In the genomic region with DNA sequence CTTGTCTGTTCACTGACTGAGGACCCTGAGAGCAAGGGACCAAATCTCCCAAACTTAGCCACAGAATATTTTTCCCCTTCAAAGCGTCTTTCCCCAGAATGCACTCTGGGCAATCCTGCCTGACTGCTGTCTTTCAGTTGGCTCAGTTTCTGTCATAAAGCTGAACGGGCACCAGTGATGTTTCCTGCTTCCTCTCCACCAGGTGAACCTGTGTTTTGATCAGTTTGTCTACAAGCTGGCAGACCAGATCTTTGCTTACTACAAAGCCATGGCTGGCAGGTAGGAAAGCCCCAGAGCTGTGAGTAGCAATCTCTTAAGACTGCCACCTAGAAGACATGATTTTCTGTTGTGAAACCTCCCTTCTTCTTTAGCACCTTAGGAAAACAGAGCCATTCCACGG, we compare ENCODE assay signal across 11 cellular contexts.
DNase-seq lines count a peak whose midpoint lies in the region; ATAC-seq lines count a peak whose summit lies in the region.
"Had no signal": no experiment of that assay in that cellular context is flagged by ENCODE, and none has a peak within 500 bp of the region (broad histone marks: within the 10 kb centered on the region; RNA-seq: fewer than 3 reads in every experiment).

No MANE protein-coding gene starts in this region.

- ATAC-seq in activated CD4-positive, alpha-beta T cell treated with anti-CD3 and anti-CD28 coated beads for 36 hours, result peak; percentile 24
- no peak for ATAC-seq in activated naive CD8-positive, alpha-beta T cell treated with anti-CD3 and anti-CD28 coated beads, Interleukin-2, amount 50 U/mL, for 24 hours
- peak; percentile 83 to 90 for ATAC-seq in naive thymus-derived CD8-positive, alpha-beta T cell

- CTCF ChIA-PET in activated CD4-positive, alpha-beta T cell treated with anti-CD3 and anti-CD28 coated beads for 36 hours (lab: Charles Lee), result interaction anchor here (0.7 to 8.5 kb wide), 47 partner anchors 8 to 1120 kb away, joined by 3 to 117 read pairs (median 4); partner anchors contain the start of gene LSM11

- POLR2A ChIA-PET in activated CD4-positive, alpha-beta T cell treated with anti-CD3 and anti-CD28 coated beads for 36 hours (lab: Charles Lee), result no interaction called here
- POLR2A ChIA-PET in naive thymus-derived CD8-positive, alpha-beta T cell (lab: Charles Lee), result interaction anchor here (0.6 to 1.9 kb wide), 8 partner anchors 9 to 416 kb away, joined by 3 to 9 read pairs (median 4); partner anchors contain the start of gene LSM11

- peaks cover 50% of the 10 kb centered on the region for H3K4me1 Mint-ChIP-seq in activated CD4-positive, alpha-beta T cell treated with anti-CD3 and anti-CD28 coated beads for 36 hours
- peaks cover 52% of the 10 kb centered on the region for H3K4me1 Mint-ChIP-seq in activated naive CD8-positive, alpha-beta T cell treated with anti-CD3 and anti-CD28 coated beads, Interleukin-2, amount 50 U/mL, for 24 hours
- peaks cover 19 to 39% (median 31%) of the 10 kb centered on the region in 4 donors for H3K4me1 Mint-ChIP-seq in naive thymus-derived CD8-positive, alpha-beta T cell

- no peak for DNase-seq in activated CD4-positive, alpha-beta T cell treated with anti-CD3 and anti-CD28 coated beads for 36 hours
- DNase-seq in activated CD4-positive, alpha-beta T cell treated with anti-CD3 and anti-CD28 coated beads, Interleukin-2, amount 50 U/mL, for 48 hours, result no peak
- DNase-seq in Jurkat, Clone E6-1 (ENCODE audit: low read depth, low spot score), result peak; percentile 45
- DNase-seq in activated naive CD8-positive, alpha-beta T cell treated with anti-CD3 and anti-CD28 coated beads, Interleukin-2, amount 50 U/mL, for 24 hours, result no peak
- peak in 7 of 10 donors; percentile 12 to 65 (median 39) for DNase-seq in naive thymus-derived CD8-positive, alpha-beta T cell
- DNase-seq in NCI-H1092 (lab: John Stamatoyannopoulos, UW) (no peak), occipital lobe (lab: John Stamatoyannopoulos, UW) (no peak), NCI-H2081 (lab: John Stamatoyannopoulos, UW) (no peak)
- DNase-seq: upper lobe of right lung had no signal

- no peak overlapping the region for H3K4me3 ChIP-seq in Jurkat, Clone E6-1 (ENCODE audit: low read length)
- H3K4me3 ChIP-seq: skin epidermis had no signal

- H3K9me3 Mint-ChIP-seq in activated CD4-positive, alpha-beta T cell treated with anti-CD3 and anti-CD28 coated beads for 36 hours (ENCODE audit: low read depth), result no peaks in the 10 kb centered on the region
- no peaks in the 10 kb centered on the region for H3K9me3 Mint-ChIP-seq in activated naive CD8-positive, alpha-beta T cell treated with anti-CD3 and anti-CD28 coated beads, Interleukin-2, amount 50 U/mL, for 24 hours
- no peaks in the 10 kb centered on the region for H3K9me3 Mint-ChIP-seq in naive thymus-derived CD8-positive, alpha-beta T cell
- H3K9me3 Mint-ChIP-seq: activated T-cell treated with anti-CD3 and anti-CD28 coated beads, Interleukin-2, amount 50 U/mL, for 4 hours had no signal

- intact Hi-C loops in activated CD4-positive, alpha-beta T cell treated with anti-CD3 and anti-CD28 coated beads for 36 hours (cut with DNase I, micrococcal nuclease), result loop anchor here (1.0 to 5.0 kb wide), 5 partner anchors 104 to 416 kb away; partner anchors contain the start of gene LSM11 (in 2 of the 2)

- peaks cover 75% of the 10 kb centered on the region for H3K36me3 Mint-ChIP-seq in activated CD4-positive, alpha-beta T cell treated with anti-CD3 and anti-CD28 coated beads for 36 hours (ENCODE audit: low read depth)
- H3K36me3 Mint-ChIP-seq in activated naive CD8-positive, alpha-beta T cell treated with anti-CD3 and anti-CD28 coated beads, Interleukin-2, amount 50 U/mL, for 24 hours (ENCODE audit: low read depth), result peaks cover 77% of the 10 kb centered on the region
- H3K36me3 Mint-ChIP-seq in naive thymus-derived CD8-positive, alpha-beta T cell, result peaks cover 17 to 96% (median 58%) of the 10 kb centered on the region in 3 donors

- H3K4me3 Mint-ChIP-seq in activated CD4-positive, alpha-beta T cell treated with anti-CD3 and anti-CD28 coated beads for 36 hours, result no peak overlapping the region
- no peak overlapping the region for H3K4me3 Mint-ChIP-seq in activated naive CD8-positive, alpha-beta T cell treated with anti-CD3 and anti-CD28 coated beads, Interleukin-2, amount 50 U/mL, for 24 hours
- peak overlapping the region in 9 of 10 donors; percentile 2 to 71 (median 43) for H3K4me3 Mint-ChIP-seq in naive thymus-derived CD8-positive, alpha-beta T cell

- peak overlapping the region; percentile 85 for H3K27ac Mint-ChIP-seq in activated CD4-positive, alpha-beta T cell treated with anti-CD3 and anti-CD28 coated beads for 36 hours
- H3K27ac Mint-ChIP-seq in activated naive CD8-positive, alpha-beta T cell treated with anti-CD3 and anti-CD28 coated beads, Interleukin-2, amount 50 U/mL, for 24 hours, result peak overlapping the region; percentile 88
- peak overlapping the region; percentile 88 to 97 (median 92) for H3K27ac Mint-ChIP-seq in naive thymus-derived CD8-positive, alpha-beta T cell

- no peaks in the 10 kb centered on the region for H3K27me3 Mint-ChIP-seq in activated CD4-positive, alpha-beta T cell treated with anti-CD3 and anti-CD28 coated beads for 36 hours
- no peaks in the 10 kb centered on the region for H3K27me3 Mint-ChIP-seq in activated naive CD8-positive, alpha-beta T cell treated with anti-CD3 and anti-CD28 coated beads, Interleukin-2, amount 50 U/mL, for 24 hours
- no peaks in the 10 kb centered on the region for H3K27me3 Mint-ChIP-seq in naive thymus-derived CD8-positive, alpha-beta T cell

Comparison
In these comparisons a context has a peak if more than half of its experiments do, and no peak if none do; other contexts are left out.
1. DNase-seq: peak in Jurkat, Clone E6-1 (single experiment) and naive thymus-derived CD8-positive, alpha-beta T cell (7 of 10); none in activated CD4-positive, alpha-beta T cell treated with anti-CD3 and anti-CD28 coated beads for 36 hours (single experiment), activated CD4-positive, alpha-beta T cell treated with anti-CD3 and anti-CD28 coated beads, Interleukin-2, amount 50 U/mL, for 48 hours (0 of 2), activated naive CD8-positive, alpha-beta T cell treated with anti-CD3 and anti-CD28 coated beads, Interleukin-2, amount 50 U/mL, for 24 hours (single experiment), NCI-H1092 (single experiment), occipital lobe (single experiment) and NCI-H2081 (0 of 2).
2. H3K4me3 Mint-ChIP-seq: peak in naive thymus-derived CD8-positive, alpha-beta T cell (9 of 10); none in activated CD4-positive, alpha-beta T cell treated with anti-CD3 and anti-CD28 coated beads for 36 hours (single experiment) and activated naive CD8-positive, alpha-beta T cell treated with anti-CD3 and anti-CD28 coated beads, Interleukin-2, amount 50 U/mL, for 24 hours (single experiment).
3. Peak in every context shown above with its lines, with median percentiles within 50 percentile points of each other: H3K27ac Mint-ChIP-seq.